ENCODE assay signal across 15 cellular contexts in genomic region chr10:103449208-103450144, GRCh38. TPM values are rescaled to one million over a fixed set of nuclear protein-coding genes. Genes with fewer than 3 reads are reported as not detected.
A peak's percentile ranks its signal among the peaks of the same experiment; 100 is the strongest.
DNase-seq lines count a peak whose midpoint lies in the region; ATAC-seq and TF ChIP-seq lines count a peak whose summit lies in the region.
"Had no signal": no experiment of that assay in that cellular context is flagged by ENCODE, and none has a peak within 500 bp of the region (broad histone marks: within the 10 kb centered on the region; RNA-seq: fewer than 3 reads in every experiment).

No MANE protein-coding gene starts in this region.

- peak overlapping the region; percentile 10 for H3K4me2 ChIP-seq in osteoblast (ENCODE audit: insufficient read depth, low read length)

- peaks cover 32% of the 10 kb centered on the region for H4K20me1 ChIP-seq in osteoblast (ENCODE audit: insufficient read depth, low read length)

- H3K79me2 ChIP-seq in osteoblast (ENCODE audit: insufficient read depth, low read length) = peaks cover 48% of the 10 kb centered on the region

- H3K9me3 ChIP-seq in osteoblast (ENCODE audit: low read depth, low read length) = no peaks in the 10 kb centered on the region
- H3K9me3 ChIP-seq: HAP-1 had no signal

- no peaks in the 10 kb centered on the region for H3K27me3 ChIP-seq in osteoblast (ENCODE audit: insufficient read depth, low read length)

- no peaks in the 10 kb centered on the region for H3K27me3 Mint-ChIP-seq in IgD-negative memory B cell
- no peaks in the 10 kb centered on the region for H3K27me3 Mint-ChIP-seq in effector memory CD8-positive, alpha-beta T cell

- H3K27ac Mint-ChIP-seq in IgD-negative memory B cell = peak overlapping the region; percentile 87 to 95 (median 93)
- H3K27ac Mint-ChIP-seq in effector memory CD8-positive, alpha-beta T cell = peak overlapping the region; percentile 90 to 91

- no peak overlapping the region for H2AFZ ChIP-seq in osteoblast (ENCODE audit: low read length)

- peaks cover 55% of the 10 kb centered on the region for H3K4me1 ChIP-seq in osteoblast (ENCODE audit: insufficient read depth, low read length)

- no peaks in the 10 kb centered on the region for H3K9me3 Mint-ChIP-seq in IgD-negative memory B cell
- H3K9me3 Mint-ChIP-seq in effector memory CD8-positive, alpha-beta T cell = no peaks in the 10 kb centered on the region

- H3K4me3 ChIP-seq in AG10803 (ENCODE audit: low read length) = peak overlapping the region; percentile 87
- peak overlapping the region; percentile 8 for H3K4me3 ChIP-seq in osteoblast (ENCODE audit: insufficient read depth, low read length)
- H3K4me3 ChIP-seq: HAP-1 had no signal

- peaks cover 5% of the 10 kb centered on the region for H3K36me3 Mint-ChIP-seq in IgD-negative memory B cell
- H3K36me3 Mint-ChIP-seq in effector memory CD8-positive, alpha-beta T cell (ENCODE audit: insufficient read depth) = peaks cover 48% of the 10 kb centered on the region

- ATAC-seq in effector memory CD8-positive, alpha-beta T cell (replicated peaks) = no peak
- ATAC-seq in HG03460 (IDR thresholded peaks at IDR 0.05; ENCODE audit: unreplicated experiment) = no peak

- peak overlapping the region; percentile 56 to 95 (median 89) for H3K4me3 Mint-ChIP-seq in IgD-negative memory B cell
- H3K4me3 Mint-ChIP-seq in effector memory CD8-positive, alpha-beta T cell = peak overlapping the region; percentile 95 to 96

- peaks cover 43% of the 10 kb centered on the region for H3K36me3 ChIP-seq in osteoblast (ENCODE audit: insufficient read depth, low read length)

- no peak for DNase-seq in AG10803 (ENCODE audit: low read depth)
- no peak for DNase-seq in effector memory CD8-positive, alpha-beta T cell
- no peak for DNase-seq in osteoblast (ENCODE audit: insufficient read length, low spot score, missing footprints)
- DNase-seq in DMS 273 (lab: John Stamatoyannopoulos, UW; ENCODE audit: unreplicated experiment) = no peak
- no peak for DNase-seq in HK-2 (ENCODE audit: unreplicated experiment)
- DNase-seq in occipital lobe (lab: John Stamatoyannopoulos, UW) = no peak
- DNase-seq: effector CD8-positive, alpha-beta T cell; NCI-H2029 treated with DMSO at 0.1 percent for 48 hours; small intestine had no signal

- H3K4me1 Mint-ChIP-seq in IgD-negative memory B cell = peaks cover 33 to 36% (median 34%) of the 10 kb centered on the region in 3 donors
- peaks cover 58 to 64% of the 10 kb centered on the region in 2 donors for H3K4me1 Mint-ChIP-seq in effector memory CD8-positive, alpha-beta T cell (ENCODE audit: low read depth in 2 of 2)

- no peak for TF ChIP-seq CTCF in AG10803 (conservative IDR thresholded peaks at IDR 0.05; ENCODE audit: low read length)
- TF ChIP-seq CTCF in osteoblast (IDR thresholded peaks at IDR 0.05; ENCODE audit: extremely low read depth, low read depth, low read length) = no peak

- peak overlapping the region; percentile 82 for H3K27ac ChIP-seq in osteoblast (ENCODE audit: low read depth, low read length)

RNA-seq across cellular contexts. Expression of gene CALHM2, which starts 2.7 kb away (rescaled TPM):
- polyA plus RNA-seq in IgD-negative memory B cell = 35.0 TPM
- 54.6 and 56.3 TPM in 2 replicates for total RNA-seq in osteoblast
- total RNA-seq in occipital lobe = 3.1 TPM
- total RNA-seq: SK-MEL-5 had no signal

RNA-seq across cellular contexts. Expression of gene CALHM1, which starts 9.2 kb away (rescaled TPM):
- polyA plus RNA-seq in IgD-negative memory B cell = 1.4 TPM
- total RNA-seq in osteoblast (not detected in 2 replicates), occipital lobe (not detected)
- total RNA-seq: SK-MEL-5, subcutaneous adipose tissue had no signal
- polyA plus RNA-seq: keratinocyte had no signal

RNA-seq across cellular contexts. Expression of gene CALHM3, which starts 29.6 kb away (rescaled TPM):
- not detected for polyA plus RNA-seq in IgD-negative memory B cell
- total RNA-seq in osteoblast = not detected in 2 replicates
- not detected for total RNA-seq in occipital lobe
- total RNA-seq: SK-MEL-5, subcutaneous adipose tissue had no signal
- polyA plus RNA-seq: keratinocyte, small intestine had no signal

RNA-seq across cellular contexts. Expression of gene NEURL1, which starts 44.0 kb away (rescaled TPM):
- 0.35 TPM for polyA plus RNA-seq in IgD-negative memory B cell
- under 0.01 TPM in 1 of 2 replicates, not detected in the other for total RNA-seq in osteoblast
- 25.1 TPM for total RNA-seq in occipital lobe
- total RNA-seq: subcutaneous adipose tissue had no signal

RNA-seq across cellular contexts. Expression of gene PDCD11, which starts 53.0 kb away (rescaled TPM):
- 13.5 TPM for polyA plus RNA-seq in IgD-negative memory B cell
- total RNA-seq in osteoblast (18.8 and 19.2 TPM in 2 replicates), occipital lobe (24.3 TPM)

Comparison
In these comparisons a context has a peak if more than half of its experiments do, and no peak if none do; other contexts are left out.
1. RNA of gene CALHM2, which starts 2.7 kb away (total RNA-seq): 54.6 to 56.3 TPM in osteoblast; 3.1 TPM in occipital lobe (single experiment); every median in the first group is over 10 times any median in the second.